Comparison of ENCODE assay signal across 8 cellular contexts in genomic region chr1:62530516-62531154, GRCh38.
DNase-seq lines count a peak whose midpoint lies in the region; ATAC-seq and TF ChIP-seq lines count a peak whose summit lies in the region.

No MANE protein-coding gene starts in this region.

- H3K4me1 ChIP-seq in adipocyte (ENCODE audit: control insufficient read depth, insufficient read depth, low read length), result no peaks in the 10 kb centered on the region
- H3K4me1 ChIP-seq in hepatocyte (ENCODE audit: insufficient read depth), result no peaks in the 10 kb centered on the region

- no peak for ATAC-seq in activated naive CD8-positive, alpha-beta T cell treated with anti-CD3 and anti-CD28 coated beads, Interleukin-2, amount 50 U/mL, for 24 hours
- no peak for ATAC-seq in GM21515 (IDR thresholded peaks at IDR 0.05; ENCODE audit: unreplicated experiment)

- DNase-seq in activated naive CD8-positive, alpha-beta T cell treated with anti-CD3 and anti-CD28 coated beads, Interleukin-2, amount 50 U/mL, for 24 hours, result peak; percentile 1
- no peak for DNase-seq in activated naive CD8-positive, alpha-beta T cell treated with anti-CD3 and anti-CD28 coated beads for 36 hours
- DNase-seq in adipocyte (ENCODE audit: low read depth), result peak; percentile 80
- peak; percentile 72 for DNase-seq in hepatocyte (ENCODE audit: low spot score)
- peak in 40 of 49 donors; percentile 0 to 57 (median 26) for DNase-seq in substantia nigra (lab: John Stamatoyannopoulos, UW)
- no peak for DNase-seq in activated CD4-positive, alpha-beta memory T cell treated with anti-CD3 and anti-CD28 coated beads for 36 hours
- no peak for DNase-seq in activated CD4-positive, CD25-positive, alpha-beta regulatory T cell treated with anti-CD3 and anti-CD28 coated beads, Interleukin-2, amount 50 U/mL, for 72 hours

- H2AFZ ChIP-seq in hepatocyte, result no peak overlapping the region

- no peaks in the 10 kb centered on the region for H3K27me3 Mint-ChIP-seq in activated naive CD8-positive, alpha-beta T cell treated with anti-CD3 and anti-CD28 coated beads, Interleukin-2, amount 50 U/mL, for 24 hours
- no peaks in the 10 kb centered on the region for H3K27me3 Mint-ChIP-seq in activated naive CD8-positive, alpha-beta T cell treated with anti-CD3 and anti-CD28 coated beads for 36 hours
- no peaks in the 10 kb centered on the region for H3K27me3 Mint-ChIP-seq in activated CD4-positive, alpha-beta memory T cell treated with anti-CD3 and anti-CD28 coated beads for 36 hours

- H3K4me3 ChIP-seq in adipocyte (ENCODE audit: low read length) (no peak overlapping the region), hepatocyte (no peak overlapping the region)

- H3K36me3 Mint-ChIP-seq in activated naive CD8-positive, alpha-beta T cell treated with anti-CD3 and anti-CD28 coated beads, Interleukin-2, amount 50 U/mL, for 24 hours (ENCODE audit: low read depth), result peaks cover 7% of the 10 kb centered on the region
- H3K36me3 Mint-ChIP-seq in activated naive CD8-positive, alpha-beta T cell treated with anti-CD3 and anti-CD28 coated beads for 36 hours, result peaks cover 3% of the 10 kb centered on the region
- peaks cover 10% of the 10 kb centered on the region for H3K36me3 Mint-ChIP-seq in activated CD4-positive, alpha-beta memory T cell treated with anti-CD3 and anti-CD28 coated beads for 36 hours

- no peak overlapping the region for H3K27ac Mint-ChIP-seq in activated naive CD8-positive, alpha-beta T cell treated with anti-CD3 and anti-CD28 coated beads, Interleukin-2, amount 50 U/mL, for 24 hours
- H3K27ac Mint-ChIP-seq in activated naive CD8-positive, alpha-beta T cell treated with anti-CD3 and anti-CD28 coated beads for 36 hours, result no peak overlapping the region
- no peak overlapping the region for H3K27ac Mint-ChIP-seq in activated CD4-positive, alpha-beta memory T cell treated with anti-CD3 and anti-CD28 coated beads for 36 hours

- H3K4me2 ChIP-seq in hepatocyte, result no peak overlapping the region

- H3K9me3 ChIP-seq in adipocyte (ENCODE audit: control insufficient read depth, low read length) (no peaks in the 10 kb centered on the region), hepatocyte (ENCODE audit: low read depth) (no peaks in the 10 kb centered on the region)

- no peaks in the 10 kb centered on the region for H3K9me2 ChIP-seq in hepatocyte (replicated peaks; ENCODE audit: insufficient read depth)

- peak; percentile 71 for TF ChIP-seq CTCF in hepatocyte (IDR thresholded peaks at IDR 0.05; ENCODE audit: poor library complexity)

- H3K9ac ChIP-seq in adipocyte (ENCODE audit: low read length), result no peak overlapping the region

- no peaks in the 10 kb centered on the region for H3K4me1 Mint-ChIP-seq in activated naive CD8-positive, alpha-beta T cell treated with anti-CD3 and anti-CD28 coated beads, Interleukin-2, amount 50 U/mL, for 24 hours
- H3K4me1 Mint-ChIP-seq in activated naive CD8-positive, alpha-beta T cell treated with anti-CD3 and anti-CD28 coated beads for 36 hours, result no peaks in the 10 kb centered on the region
- H3K4me1 Mint-ChIP-seq in activated CD4-positive, alpha-beta memory T cell treated with anti-CD3 and anti-CD28 coated beads for 36 hours (ENCODE audit: low read depth), result no peaks in the 10 kb centered on the region

- H3K27ac ChIP-seq in hepatocyte (no peak overlapping the region), substantia nigra (ENCODE audit: low read depth, low read length, poor library complexity, severe bottlenecking) (no peak overlapping the region)

- H3K4me3 Mint-ChIP-seq in activated naive CD8-positive, alpha-beta T cell treated with anti-CD3 and anti-CD28 coated beads, Interleukin-2, amount 50 U/mL, for 24 hours, result no peak overlapping the region
- no peak overlapping the region for H3K4me3 Mint-ChIP-seq in activated naive CD8-positive, alpha-beta T cell treated with anti-CD3 and anti-CD28 coated beads for 36 hours
- H3K4me3 Mint-ChIP-seq in activated CD4-positive, alpha-beta memory T cell treated with anti-CD3 and anti-CD28 coated beads for 36 hours, result no peak overlapping the region

- POLR2A ChIA-PET in activated CD4-positive, alpha-beta memory T cell treated with anti-CD3 and anti-CD28 coated beads for 36 hours (lab: Charles Lee), result no interaction called here

- H3K79me2 ChIP-seq in hepatocyte, result no peaks in the 10 kb centered on the region

- WGBS in hepatocyte (ENCODE audit: low lambda C conversion rate, missing lambda C conversion rate), result 34% methylated on average over 6 of the region's 6 CpGs

- H3K27me3 ChIP-seq in adipocyte (replicated peaks; ENCODE audit: control insufficient read depth, insufficient read depth, low read length) (no peaks in the 10 kb centered on the region), hepatocyte (no peaks in the 10 kb centered on the region)

- H3K36me3 ChIP-seq in adipocyte (ENCODE audit: control insufficient read depth, insufficient read depth, low read length, severe bottlenecking) (peaks cover 46% of the 10 kb centered on the region), hepatocyte (replicated peaks; ENCODE audit: insufficient read depth, low read depth) (no peaks in the 10 kb centered on the region)

- no peaks in the 10 kb centered on the region for H4K20me1 ChIP-seq in hepatocyte (ENCODE audit: insufficient read depth, poor library complexity, severe bottlenecking)

- intact Hi-C loops in activated CD4-positive, alpha-beta memory T cell treated with anti-CD3 and anti-CD28 coated beads for 36 hours (cut with micrococcal nuclease), result no loop called here

- no peaks in the 10 kb centered on the region for H3K9me3 Mint-ChIP-seq in activated naive CD8-positive, alpha-beta T cell treated with anti-CD3 and anti-CD28 coated beads, Interleukin-2, amount 50 U/mL, for 24 hours
- no peaks in the 10 kb centered on the region for H3K9me3 Mint-ChIP-seq in activated naive CD8-positive, alpha-beta T cell treated with anti-CD3 and anti-CD28 coated beads for 36 hours
- H3K9me3 Mint-ChIP-seq in activated CD4-positive, alpha-beta memory T cell treated with anti-CD3 and anti-CD28 coated beads for 36 hours, result no peaks in the 10 kb centered on the region

- CTCF ChIA-PET in activated CD4-positive, alpha-beta memory T cell treated with anti-CD3 and anti-CD28 coated beads for 36 hours (lab: Charles Lee), result interaction anchor here (0.8 to 0.9 kb wide), 2 partner anchors 95 to 216 kb away, joined by 3 read pairs; no protein-coding TSS in a partner anchor

Comparison
In these comparisons a context has a peak if more than half of its experiments do, and no peak if none do; other contexts are left out.
1. DNase-seq: peak in activated naive CD8-positive, alpha-beta T cell treated with anti-CD3 and anti-CD28 coated beads, Interleukin-2, amount 50 U/mL, for 24 hours (single experiment), adipocyte (single experiment), hepatocyte (single experiment) and substantia nigra (40 of 49); none in activated naive CD8-positive, alpha-beta T cell treated with anti-CD3 and anti-CD28 coated beads for 36 hours (single experiment), activated CD4-positive, alpha-beta memory T cell treated with anti-CD3 and anti-CD28 coated beads for 36 hours (single experiment) and activated CD4-positive, CD25-positive, alpha-beta regulatory T cell treated with anti-CD3 and anti-CD28 coated beads, Interleukin-2, amount 50 U/mL, for 72 hours (single experiment).